ENCODE assay signal across 1 cellular context in the genomic region with DNA sequence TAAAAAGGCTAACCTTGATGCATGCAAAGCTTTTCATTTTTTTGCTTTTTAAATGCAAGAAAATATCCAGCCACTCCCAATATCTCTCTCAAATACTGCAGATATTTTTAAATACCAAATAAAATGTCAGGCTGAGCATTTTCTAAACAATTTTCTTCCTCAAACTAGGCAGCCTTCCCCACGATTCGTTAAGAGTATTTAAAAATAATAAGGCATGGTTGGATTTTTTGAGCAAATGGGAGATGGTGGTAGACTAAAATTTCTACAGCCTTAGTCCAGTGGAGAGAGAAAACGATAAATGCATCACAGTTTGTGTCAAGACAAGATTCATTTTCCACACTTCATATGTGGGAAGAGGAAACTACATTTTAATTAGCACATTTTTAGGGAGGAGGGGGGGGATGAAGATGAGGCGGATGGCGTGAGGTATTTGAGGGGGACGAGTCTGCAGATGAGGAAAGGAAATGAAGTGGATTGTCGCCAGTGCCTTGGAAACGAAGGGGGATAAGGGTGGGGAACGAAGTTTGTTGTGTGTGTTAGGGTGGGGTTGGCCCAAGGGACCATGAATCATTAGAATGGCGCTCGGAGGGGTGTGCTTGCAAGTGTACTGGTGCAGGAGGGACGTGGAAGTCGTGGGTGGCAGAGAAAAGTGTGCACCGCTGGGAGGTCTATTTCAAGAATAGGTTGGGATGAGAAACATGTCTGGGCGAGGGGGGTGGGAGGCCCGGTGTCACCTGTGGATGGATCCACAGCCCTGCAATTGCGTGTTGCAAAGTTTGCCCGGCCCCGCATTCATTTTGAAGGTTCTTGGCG.
TF ChIP-seq lines count a peak whose summit lies in the region.

No MANE protein-coding gene starts in this region.

TF ChIP-seq in GM23338, 12 proteins besides CTCF, POLR2A, EP300 and RAD21 (continued from another document):
- TF ChIP-seq, protein P1, sequence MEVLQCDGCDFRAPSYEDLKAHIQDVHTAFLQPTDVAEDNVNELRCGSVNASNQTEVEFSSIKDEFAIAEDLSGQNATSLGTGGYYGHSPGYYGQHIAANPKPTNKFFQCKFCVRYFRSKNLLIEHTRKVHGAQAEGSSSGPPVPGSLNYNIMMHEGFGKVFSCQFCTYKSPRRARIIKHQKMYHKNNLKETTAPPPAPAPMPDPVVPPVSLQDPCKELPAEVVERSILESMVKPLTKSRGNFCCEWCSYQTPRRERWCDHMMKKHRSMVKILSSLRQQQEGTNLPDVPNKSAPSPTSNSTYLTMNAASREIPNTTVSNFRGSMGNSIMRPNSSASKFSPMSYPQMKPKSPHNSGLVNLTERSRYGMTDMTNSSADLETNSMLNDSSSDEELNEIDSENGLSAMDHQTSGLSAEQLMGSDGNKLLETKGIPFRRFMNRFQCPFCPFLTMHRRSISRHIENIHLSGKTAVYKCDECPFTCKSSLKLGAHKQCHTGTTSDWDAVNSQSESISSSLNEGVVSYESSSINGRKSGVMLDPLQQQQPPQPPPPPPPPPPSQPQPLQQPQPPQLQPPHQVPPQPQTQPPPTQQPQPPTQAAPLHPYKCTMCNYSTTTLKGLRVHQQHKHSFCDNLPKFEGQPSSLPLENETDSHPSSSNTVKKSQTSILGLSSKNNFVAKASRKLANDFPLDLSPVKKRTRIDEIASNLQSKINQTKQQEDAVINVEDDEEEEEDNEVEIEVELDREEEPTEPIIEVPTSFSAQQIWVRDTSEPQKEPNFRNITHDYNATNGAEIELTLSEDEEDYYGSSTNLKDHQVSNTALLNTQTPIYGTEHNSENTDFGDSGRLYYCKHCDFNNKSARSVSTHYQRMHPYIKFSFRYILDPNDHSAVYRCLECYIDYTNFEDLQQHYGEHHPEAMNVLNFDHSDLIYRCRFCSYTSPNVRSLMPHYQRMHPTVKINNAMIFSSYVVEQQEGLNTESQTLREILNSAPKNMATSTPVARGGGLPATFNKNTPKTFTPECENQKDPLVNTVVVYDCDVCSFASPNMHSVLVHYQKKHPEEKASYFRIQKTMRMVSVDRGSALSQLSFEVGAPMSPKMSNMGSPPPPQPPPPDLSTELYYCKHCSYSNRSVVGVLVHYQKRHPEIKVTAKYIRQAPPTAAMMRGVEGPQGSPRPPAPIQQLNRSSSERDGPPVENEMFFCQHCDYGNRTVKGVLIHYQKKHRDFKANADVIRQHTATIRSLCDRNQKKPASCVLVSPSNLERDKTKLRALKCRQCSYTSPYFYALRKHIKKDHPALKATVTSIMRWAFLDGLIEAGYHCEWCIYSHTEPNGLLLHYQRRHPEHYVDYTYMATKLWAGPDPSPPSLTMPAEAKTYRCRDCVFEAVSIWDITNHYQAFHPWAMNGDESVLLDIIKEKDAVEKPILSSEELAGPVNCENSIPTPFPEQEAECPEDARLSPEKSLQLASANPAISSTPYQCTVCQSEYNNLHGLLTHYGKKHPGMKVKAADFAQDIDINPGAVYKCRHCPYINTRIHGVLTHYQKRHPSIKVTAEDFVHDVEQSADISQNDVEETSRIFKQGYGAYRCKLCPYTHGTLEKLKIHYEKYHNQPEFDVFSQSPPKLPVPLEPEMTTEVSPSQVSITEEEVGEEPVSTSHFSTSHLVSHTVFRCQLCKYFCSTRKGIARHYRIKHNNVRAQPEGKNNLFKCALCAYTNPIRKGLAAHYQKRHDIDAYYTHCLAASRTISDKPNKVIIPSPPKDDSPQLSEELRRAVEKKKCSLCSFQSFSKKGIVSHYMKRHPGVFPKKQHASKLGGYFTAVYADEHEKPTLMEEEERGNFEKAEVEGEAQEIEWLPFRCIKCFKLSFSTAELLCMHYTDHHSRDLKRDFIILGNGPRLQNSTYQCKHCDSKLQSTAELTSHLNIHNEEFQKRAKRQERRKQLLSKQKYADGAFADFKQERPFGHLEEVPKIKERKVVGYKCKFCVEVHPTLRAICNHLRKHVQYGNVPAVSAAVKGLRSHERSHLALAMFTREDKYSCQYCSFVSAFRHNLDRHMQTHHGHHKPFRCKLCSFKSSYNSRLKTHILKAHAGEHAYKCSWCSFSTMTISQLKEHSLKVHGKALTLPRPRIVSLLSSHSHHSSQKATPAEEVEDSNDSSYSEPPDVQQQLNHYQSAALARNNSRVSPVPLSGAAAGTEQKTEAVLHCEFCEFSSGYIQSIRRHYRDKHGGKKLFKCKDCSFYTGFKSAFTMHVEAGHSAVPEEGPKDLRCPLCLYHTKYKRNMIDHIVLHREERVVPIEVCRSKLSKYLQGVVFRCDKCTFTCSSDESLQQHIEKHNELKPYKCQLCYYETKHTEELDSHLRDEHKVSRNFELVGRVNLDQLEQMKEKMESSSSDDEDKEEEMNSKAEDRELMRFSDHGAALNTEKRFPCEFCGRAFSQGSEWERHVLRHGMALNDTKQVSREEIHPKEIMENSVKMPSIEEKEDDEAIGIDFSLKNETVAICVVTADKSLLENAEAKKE (CRISPR knock-in tag; IDR thresholded peaks at IDR 0.05) = no peak
- TF ChIP-seq ZNF114 (CRISPR knock-in tag; IDR thresholded peaks at IDR 0.05) = no peak
- no peak for TF ChIP-seq CREB1 (CRISPR knock-in tag; IDR thresholded peaks at IDR 0.05; ENCODE audit: low read depth)
- TF ChIP-seq ZNF331 (CRISPR knock-in tag; IDR thresholded peaks at IDR 0.05; ENCODE audit: low read depth) = no peak
- TF ChIP-seq, protein P2, sequence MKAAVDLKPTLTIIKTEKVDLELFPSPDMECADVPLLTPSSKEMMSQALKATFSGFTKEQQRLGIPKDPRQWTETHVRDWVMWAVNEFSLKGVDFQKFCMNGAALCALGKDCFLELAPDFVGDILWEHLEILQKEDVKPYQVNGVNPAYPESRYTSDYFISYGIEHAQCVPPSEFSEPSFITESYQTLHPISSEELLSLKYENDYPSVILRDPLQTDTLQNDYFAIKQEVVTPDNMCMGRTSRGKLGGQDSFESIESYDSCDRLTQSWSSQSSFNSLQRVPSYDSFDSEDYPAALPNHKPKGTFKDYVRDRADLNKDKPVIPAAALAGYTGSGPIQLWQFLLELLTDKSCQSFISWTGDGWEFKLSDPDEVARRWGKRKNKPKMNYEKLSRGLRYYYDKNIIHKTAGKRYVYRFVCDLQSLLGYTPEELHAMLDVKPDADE (IDR thresholded peaks at IDR 0.05) = no peak
- no peak for TF ChIP-seq NANOG (IDR thresholded peaks at IDR 0.05; ENCODE audit: borderline replicate concordance)
- TF ChIP-seq JUNB (IDR thresholded peaks at IDR 0.05; ENCODE audit: unreplicated experiment) = no peak
